15 cellular contexts compared by ENCODE assay signal in genomic region chr17:75551276-75551675, GRCh38. TPM values are rescaled to one million over a fixed set of nuclear protein-coding genes. Genes with fewer than 3 reads are reported as not detected.
DNase-seq lines count a peak whose midpoint lies in the region; ATAC-seq, FAIRE-seq and TF ChIP-seq lines count a peak whose summit lies in the region.
"Had no signal": no experiment of that assay in that cellular context is flagged by ENCODE, and none has a peak within 500 bp of the region (broad histone marks: within the 10 kb centered on the region; RNA-seq: fewer than 3 reads in every experiment).

No MANE protein-coding gene starts in this region.

- H3K4me1 ChIP-seq in Caco-2, result peaks cover 50% of the 10 kb centered on the region
- H3K4me1 ChIP-seq in neuronal stem cell (ENCODE audit: control insufficient read depth in 2 of 2, insufficient read depth in 1 of 2, low read depth in 1 of 2, low read length in 2 of 2), result peaks cover 9 to 24% of the 10 kb centered on the region in 2 donors
- H3K4me1 ChIP-seq: ascending aorta had no signal

- H3K4me3 ChIP-seq in Caco-2 (ENCODE audit: low read depth, low read length) (no peak overlapping the region), neuronal stem cell (ENCODE audit: low read length in 2 of 2) (no peak overlapping the region)
- H3K4me3 ChIP-seq: ascending aorta, lower lobe of right lung had no signal

- TF ChIP-seq CTCF in Caco-2 (IDR thresholded peaks at IDR 0.05; ENCODE audit: insufficient read depth in 1 of 2, low read depth in 1 of 2, low read length in 1 of 2, severe bottlenecking in 1 of 2, unreplicated experiment in 1 of 2), result no peak

- H3K4me2 ChIP-seq in neuronal stem cell (ENCODE audit: insufficient read depth, low read length, poor library complexity, severe bottlenecking), result no peak overlapping the region

- no peaks in the 10 kb centered on the region for H3K79me1 ChIP-seq in neuronal stem cell (ENCODE audit: low read depth, low read length)

- H4K8ac ChIP-seq in neuronal stem cell (ENCODE audit: low read depth, low read length), result no peak overlapping the region

- H3K27me3 ChIP-seq in Caco-2 (replicated peaks; ENCODE audit: control insufficient read depth, insufficient read depth, low read length), result no peaks in the 10 kb centered on the region
- peaks cover 0 to 19% (median 0%) of the 10 kb centered on the region in 3 experiments for H3K27me3 ChIP-seq in neuronal stem cell (ENCODE audit: control insufficient read depth in 3 of 3, insufficient read depth in 3 of 3, low read depth in 1 of 3, low read length in 3 of 3)
- H3K27me3 ChIP-seq: ascending aorta had no signal

- no peaks in the 10 kb centered on the region for H3K9me3 Mint-ChIP-seq in Caco-2 (ENCODE audit: unreplicated experiment)
- H3K9me3 Mint-ChIP-seq in activated T-helper 17 cell treated with anti-CD3 and anti-CD28 coated beads, Interleukin-2, amount 50 U/mL, for 72 hours, result no peaks in the 10 kb centered on the region
- H3K9me3 Mint-ChIP-seq in activated T-cell treated with anti-CD3 and anti-CD28 coated beads, Interleukin-2, amount 50 U/mL, for 4 hours, result no peaks in the 10 kb centered on the region
- H3K9me3 Mint-ChIP-seq: dendritic cell treated with granulocyte-macrophage colony-stimulating factor and Interleukin-4, amounts not matched to agents 40 ng/mL and 50 ng/mL, for 4 days had no signal

- peaks cover 22% of the 10 kb centered on the region for H3K4me1 Mint-ChIP-seq in Caco-2 (ENCODE audit: low read depth, unreplicated experiment)
- no peaks in the 10 kb centered on the region for H3K4me1 Mint-ChIP-seq in activated T-helper 17 cell treated with anti-CD3 and anti-CD28 coated beads, Interleukin-2, amount 50 U/mL, for 72 hours
- H3K4me1 Mint-ChIP-seq in activated T-cell treated with anti-CD3 and anti-CD28 coated beads, Interleukin-2, amount 50 U/mL, for 4 hours (ENCODE audit: low read depth), result peaks cover 2% of the 10 kb centered on the region

- BruUV-seq in Caco-2 (replicated peaks; lab: Mats Ljungman, UMichigan), result no TSS peak

- no peak for TF ChIP-seq POLR2A in H54 (IDR thresholded peaks at IDR 0.05; ENCODE audit: low read depth, low read length)

- H2AFZ ChIP-seq in neuronal stem cell (ENCODE audit: low read length), result no peak overlapping the region

- H3K23ac ChIP-seq in neuronal stem cell (ENCODE audit: low read depth, low read length, poor library complexity), result no peak overlapping the region

- H3K27ac ChIP-seq in neuronal stem cell (replicated peaks; ENCODE audit: low read length), result no peak overlapping the region
- H3K27ac ChIP-seq: ascending aorta had no signal

- no peak overlapping the region for H2BK12ac ChIP-seq in neuronal stem cell (ENCODE audit: low read length)

- H4K91ac ChIP-seq in neuronal stem cell (ENCODE audit: low read depth, low read length, poor library complexity), result no peak overlapping the region

- FAIRE-seq in H54 (lab: Jason Lieb, UNC), result no peak
- FAIRE-seq: TTC549 had no signal

- no peaks in the 10 kb centered on the region for H3K9me3 ChIP-seq in Caco-2
- H3K9me3 ChIP-seq in neuronal stem cell (replicated peaks in 1 of 2; ENCODE audit: control insufficient read depth in 2 of 2, insufficient read depth in 1 of 2, low read depth in 1 of 2, low read length in 2 of 2), result no peaks in the 10 kb centered on the region
- H3K9me3 ChIP-seq: ascending aorta, lower lobe of right lung had no signal

- H3K36me3 Mint-ChIP-seq in Caco-2 (ENCODE audit: insufficient read depth, unreplicated experiment), result peaks cover 78% of the 10 kb centered on the region
- no peaks in the 10 kb centered on the region for H3K36me3 Mint-ChIP-seq in activated T-helper 17 cell treated with anti-CD3 and anti-CD28 coated beads, Interleukin-2, amount 50 U/mL, for 72 hours (ENCODE audit: low read depth)
- H3K36me3 Mint-ChIP-seq in activated T-cell treated with anti-CD3 and anti-CD28 coated beads, Interleukin-2, amount 50 U/mL, for 4 hours (ENCODE audit: insufficient read depth), result peaks cover 5% of the 10 kb centered on the region

- WGBS in neuronal stem cell (ENCODE audit: extremely low coverage in 2 of 2, insufficient read length in 2 of 2, insufficient replicate concordance in 1 of 2), 2 donors, result no CpG with 5 or more reads among the region's 7 CpGs

- H3K14ac ChIP-seq in neuronal stem cell (ENCODE audit: low read length), result no peak overlapping the region

- peak overlapping the region; percentile 67 for H3K27ac Mint-ChIP-seq in Caco-2 (ENCODE audit: unreplicated experiment)
- H3K27ac Mint-ChIP-seq in activated T-helper 17 cell treated with anti-CD3 and anti-CD28 coated beads, Interleukin-2, amount 50 U/mL, for 72 hours, result peak overlapping the region; percentile 13
- H3K27ac Mint-ChIP-seq: dendritic cell treated with granulocyte-macrophage colony-stimulating factor and Interleukin-4, amounts not matched to agents 40 ng/mL and 50 ng/mL, for 4 days had no signal

- CTCF ChIA-PET in Caco-2 (lab: Charles Lee), result interaction anchor here (0.6 kb wide), 1 partner anchor 670 kb away, joined by 5 read pairs; no protein-coding TSS in a partner anchor

- peak overlapping the region; percentile 14 for H2BK15ac ChIP-seq in neuronal stem cell (ENCODE audit: low read length)

- no peak overlapping the region for H2BK120ac ChIP-seq in neuronal stem cell (ENCODE audit: low read depth, low read length)

- no peak for DNase-seq in Caco-2
- DNase-seq in neuronal stem cell (ENCODE audit: low spot score), result no peak
- no peak for DNase-seq in anterior cingulate cortex (lab: John Stamatoyannopoulos, UW)
- DNase-seq in activated T-cell treated with anti-CD3 and anti-CD28 coated beads, Interleukin-2, amount 50 U/mL, for 4 hours, result no peak
- DNase-seq in H54 (ENCODE audit: insufficient read length, low spot score), result no peak
- DNase-seq: activated effector memory CD4-positive, alpha-beta T cell treated with Interleukin-2 at 50 U/mL for 16 hours; lower lobe of right lung; NCI-H1436 treated with DMSO at 0.1 percent for 48 hours; NCI-H446 treated with DMSO at 0.1 percent for 48 hours; stimulated activated CD4-positive, alpha-beta T cell treated with anti-CD3 and anti-CD28 coated beads, Interleukin-4, amount 100 ng/mL, for 4 hours had no signal

- intact Hi-C loops in Caco-2 (cut with micrococcal nuclease; ENCODE audit: unreplicated experiment), result loop anchor here (5.0 kb wide), 1 partner anchor 34 kb away; the partner anchor contains the start of genes CASKIN2 and TSEN54

- H3K9ac ChIP-seq in neuronal stem cell (ENCODE audit: low read depth, low read length, poor library complexity), result no peak overlapping the region

- ATAC-seq in activated T-helper 17 cell treated with anti-CD3 and anti-CD28 coated beads, Interleukin-2, amount 50 U/mL, for 72 hours (replicated peaks), result no peak
- ATAC-seq in activated T-cell treated with anti-CD3 and anti-CD28 coated beads, Interleukin-2, amount 50 U/mL, for 4 hours, result no peak
- ATAC-seq: lower lobe of right lung, sciatic nerve had no signal

- POLR2A ChIA-PET in Caco-2 (lab: Charles Lee), result no interaction called here

- H3K4me3 Mint-ChIP-seq in Caco-2 (ENCODE audit: unreplicated experiment), result no peak overlapping the region
- no peak overlapping the region for H3K4me3 Mint-ChIP-seq in activated T-helper 17 cell treated with anti-CD3 and anti-CD28 coated beads, Interleukin-2, amount 50 U/mL, for 72 hours
- H3K4me3 Mint-ChIP-seq in activated T-cell treated with anti-CD3 and anti-CD28 coated beads, Interleukin-2, amount 50 U/mL, for 4 hours, result no peak overlapping the region
- H3K4me3 Mint-ChIP-seq: dendritic cell treated with granulocyte-macrophage colony-stimulating factor and Interleukin-4, amounts not matched to agents 40 ng/mL and 50 ng/mL, for 4 days had no signal

- no peaks in the 10 kb centered on the region for H3K27me3 Mint-ChIP-seq in Caco-2 (ENCODE audit: insufficient read depth, unreplicated experiment)
- H3K27me3 Mint-ChIP-seq in activated T-helper 17 cell treated with anti-CD3 and anti-CD28 coated beads, Interleukin-2, amount 50 U/mL, for 72 hours, result no peaks in the 10 kb centered on the region
- H3K27me3 Mint-ChIP-seq in activated T-cell treated with anti-CD3 and anti-CD28 coated beads, Interleukin-2, amount 50 U/mL, for 4 hours (ENCODE audit: low read depth), result no peaks in the 10 kb centered on the region

- H2BK5ac ChIP-seq in neuronal stem cell (ENCODE audit: low read length), result no peak overlapping the region

- H3K18ac ChIP-seq in neuronal stem cell (ENCODE audit: low read length), result no peak overlapping the region

- no peak overlapping the region for H3K4ac ChIP-seq in neuronal stem cell (ENCODE audit: low read length)

- peaks cover 2% of the 10 kb centered on the region; the same call in 1 of the 2 replicates for H3K36me3 ChIP-seq in Caco-2 (ENCODE audit: control insufficient read depth, insufficient read depth, low read length)
- H3K36me3 ChIP-seq in neuronal stem cell (replicated peaks in 1 of 2; ENCODE audit: control insufficient read depth in 2 of 2, insufficient read depth in 2 of 2, low read length in 2 of 2), result no peaks in the 10 kb centered on the region
- H3K36me3 ChIP-seq: ascending aorta, lower lobe of right lung had no signal

- peak overlapping the region; percentile 3 for H2AK5ac ChIP-seq in neuronal stem cell (ENCODE audit: low read depth, low read length)

RNA-seq across cellular contexts. Expression of gene LLGL2, which starts 25.8 kb away (rescaled TPM):
- 165 and 179 TPM in 2 replicates for total RNA-seq in Caco-2 (2022)
- total RNA-seq in activated T-helper 17 cell treated with anti-CD3 and anti-CD28 coated beads, Interleukin-2, amount 50 U/mL, for 72 hours, result 10 to 100 TPM; 16.7 to 24.1 TPM
- polyA plus RNA-seq in neuronal stem cell (2013, experiment 1 of 2), result 25.2 TPM
- 26.4 TPM for polyA plus RNA-seq in neuronal stem cell (2013, experiment 2 of 2)
- total RNA-seq in activated T-cell treated with anti-CD3 and anti-CD28 coated beads, Interleukin-2, amount 50 U/mL, for 4 hours, result 10 to 100 TPM in 2 of 3 donors, 1 to 10 TPM in 1; 9.5 to 14.1 (median 10.2) TPM

RNA-seq across cellular contexts. Expression of gene TSEN54, which starts 34.9 kb away (rescaled TPM):
- total RNA-seq in Caco-2 (2022), result 71.3 and 74.5 TPM in 2 replicates
- 10 to 100 TPM; 25.3 to 46.4 TPM for total RNA-seq in activated T-helper 17 cell treated with anti-CD3 and anti-CD28 coated beads, Interleukin-2, amount 50 U/mL, for 72 hours
- 21.2 TPM for polyA plus RNA-seq in neuronal stem cell (2013, experiment 1 of 2)
- 24.0 TPM for polyA plus RNA-seq in neuronal stem cell (2013, experiment 2 of 2)
- total RNA-seq in activated T-cell treated with anti-CD3 and anti-CD28 coated beads, Interleukin-2, amount 50 U/mL, for 4 hours, result 10 to 100 TPM; 64.1 to 76.2 (median 71.5) TPM

RNA-seq across cellular contexts. Expression of gene CASKIN2, which starts 35.9 kb away (rescaled TPM):
- total RNA-seq in Caco-2 (2022), result 41.8 and 48.9 TPM in 2 replicates
- 1 to 10 TPM; 2.9 to 5.4 TPM for total RNA-seq in activated T-helper 17 cell treated with anti-CD3 and anti-CD28 coated beads, Interleukin-2, amount 50 U/mL, for 72 hours
- 7.5 TPM for polyA plus RNA-seq in neuronal stem cell (2013, experiment 1 of 2)
- polyA plus RNA-seq in neuronal stem cell (2013, experiment 2 of 2), result 7.9 TPM
- total RNA-seq in activated T-cell treated with anti-CD3 and anti-CD28 coated beads, Interleukin-2, amount 50 U/mL, for 4 hours, result 1 to 10 TPM; 4.3 to 6.0 (median 5.9) TPM

RNA-seq across cellular contexts. Expression of gene MYO15B, which starts 36.3 kb away (rescaled TPM):
- total RNA-seq in Caco-2 (2022), result 12.3 and 24.4 TPM in 2 replicates
- 10 to 100 TPM; 10.2 to 44.5 TPM for total RNA-seq in activated T-helper 17 cell treated with anti-CD3 and anti-CD28 coated beads, Interleukin-2, amount 50 U/mL, for 72 hours
- 8.5 TPM for polyA plus RNA-seq in neuronal stem cell (2013, experiment 1 of 2)
- polyA plus RNA-seq in neuronal stem cell (2013, experiment 2 of 2), result 8.9 TPM
- 10 to 100 TPM in 2 of 3 donors, 1 to 10 TPM in 1; 9.3 to 29.6 (median 14.0) TPM for total RNA-seq in activated T-cell treated with anti-CD3 and anti-CD28 coated beads, Interleukin-2, amount 50 U/mL, for 4 hours
